In genomic region chr15:74013374-74013893, GRCh38 we compare ENCODE assay signal across 1 cellular context.
TF ChIP-seq lines count a peak whose summit lies in the region.

No MANE protein-coding gene starts in this region.

TF ChIP-seq in K562, 482 proteins besides CTCF, POLR2A, EP300 and RAD21 (continued from another document):
- TF ChIP-seq PBX2 (CRISPR knock-in tag; IDR thresholded peaks at IDR 0.05; ENCODE audit: low read depth) (no peak), PBX2 (tag; conservative IDR thresholded peaks at IDR 0.05; ENCODE audit: low read depth) (no peak), ARID2 (IDR thresholded peaks at IDR 0.05) (no peak), NFE2 (IDR thresholded peaks at IDR 0.05; ENCODE audit: low read depth) (no peak), ATF6 (CRISPR knock-in tag; IDR thresholded peaks at IDR 0.05) (no peak), FOXM1 (IDR thresholded peaks at IDR 0.05; ENCODE audit: low read depth) (no peak), FOXM1 (CRISPR knock-in tag; IDR thresholded peaks at IDR 0.05; ENCODE audit: low read depth) (no peak), C11orf30 (IDR thresholded peaks at IDR 0.05; ENCODE audit: low read depth) (peak; percentile 79), CEBPG (CRISPR knock-in tag; IDR thresholded peaks at IDR 0.05) (no peak), CEBPG (tag; conservative IDR thresholded peaks at IDR 0.05 in 1 of 2, IDR thresholded peaks at IDR 0.05 in 1 of 2) (no peak), ZNF197 (CRISPR knock-in tag; IDR thresholded peaks at IDR 0.05; ENCODE audit: low read depth) (no peak), ZNF436 (CRISPR knock-in tag; IDR thresholded peaks at IDR 0.05) (no peak), TAF1 (IDR thresholded peaks at IDR 0.05; ENCODE audit: control insufficient read depth, extremely low read depth, insufficient read depth, low read length, severe bottlenecking) (no peak), HNRNPLL (IDR thresholded peaks at IDR 0.05; ENCODE audit: low read depth, low read length, poor library complexity, severe bottlenecking) (no peak), RREB1 (CRISPR knock-in tag; IDR thresholded peaks at IDR 0.05) (no peak), NCOA2 (IDR thresholded peaks at IDR 0.05; ENCODE audit: partially characterized antibody in 2 of 2) (no peak), MAFF (IDR thresholded peaks at IDR 0.05; ENCODE audit: low read length) (peak; percentile 73), BRCA1 (IDR thresholded peaks at IDR 0.05) (no peak), BRCA1 (CRISPR knock-in tag; IDR thresholded peaks at IDR 0.05) (no peak), TGIF2 (CRISPR knock-in tag; IDR thresholded peaks at IDR 0.05) (no peak), POLR2H (tag; IDR thresholded peaks at IDR 0.05; ENCODE audit: low read depth) (no peak), THAP7 (CRISPR knock-in tag; IDR thresholded peaks at IDR 0.05) (no peak), POLR3G (IDR thresholded peaks at IDR 0.05; ENCODE audit: extremely low read depth, insufficient read length, insufficient replicate concordance) (no peak), POLR2AphosphoS5 (IDR thresholded peaks at IDR 0.05; ENCODE audit: control insufficient read depth, insufficient read depth, low read depth, low read length) (no peak), CREBBP (IDR thresholded peaks at IDR 0.05; ENCODE audit: low read depth, low read length) (no peak), SIN3B (IDR thresholded peaks at IDR 0.05; ENCODE audit: low read depth) (no peak), MAFK (IDR thresholded peaks at IDR 0.05; ENCODE audit: low read length) (peak; percentile 65; the same call in 1 of the 2 replicates), SMARCA4 (IDR thresholded peaks at IDR 0.05) (no peak), IRF2 (CRISPR knock-in tag; IDR thresholded peaks at IDR 0.05) (no peak), BMI1 (IDR thresholded peaks at IDR 0.05; ENCODE audit: low read length) (no peak), ZNF175 (CRISPR knock-in tag; IDR thresholded peaks at IDR 0.05; ENCODE audit: low read depth) (no peak), ZKSCAN3 (CRISPR knock-in tag; IDR thresholded peaks at IDR 0.05) (no peak), RBM39 (optimal IDR thresholded peaks at IDR 0.05; ENCODE audit: low read depth, low read length) (no peak), SREBF2 (CRISPR knock-in tag; IDR thresholded peaks at IDR 0.05) (no peak), ZBTB9 (CRISPR knock-in tag; IDR thresholded peaks at IDR 0.05) (no peak), ZNF316 (IDR thresholded peaks at IDR 0.05) (peak; percentile 92), RFX7 (CRISPR knock-in tag; IDR thresholded peaks at IDR 0.05) (no peak), ELF1 (tag; IDR thresholded peaks at IDR 0.05) (no peak), TAL1 (IDR thresholded peaks at IDR 0.05) (no peak), THRA (IDR thresholded peaks at IDR 0.05) (no peak), MECOM (CRISPR knock-in tag; IDR thresholded peaks at IDR 0.05) (no peak)
